ENCODE assay signal across 8 cellular contexts in genomic region chr9:129413537-129414376, GRCh38.
DNase-seq lines count a peak whose midpoint lies in the region; ATAC-seq and TF ChIP-seq lines count a peak whose summit lies in the region.

No MANE protein-coding gene starts in this region.

- H3K36me3 Mint-ChIP-seq in activated naive CD4-positive, alpha-beta T cell treated with anti-CD3 and anti-CD28 coated beads, Interleukin-2, amount 50 U/mL, for 24 hours, result peaks cover 2% of the 10 kb centered on the region

- peaks cover 7% of the 10 kb centered on the region for H3K9me3 Mint-ChIP-seq in activated naive CD4-positive, alpha-beta T cell treated with anti-CD3 and anti-CD28 coated beads, Interleukin-2, amount 50 U/mL, for 24 hours

- TF ChIP-seq CTCF in GM06990 (IDR thresholded peaks at IDR 0.05; ENCODE audit: insufficient read depth, low read length, poor library complexity, severe bottlenecking), result no peak

- no peaks in the 10 kb centered on the region for H3K27me3 ChIP-seq in GM06990 (replicated peaks; ENCODE audit: control insufficient read depth, insufficient read depth, low read length)

- H3K27ac ChIP-seq in SK-N-MC, result peak overlapping the region; percentile 96

- H3K36me3 ChIP-seq in GM06990 (ENCODE audit: control insufficient read depth, insufficient read depth, low read length) (no peaks in the 10 kb centered on the region), SK-N-MC (ENCODE audit: insufficient read depth, low read length) (no peaks in the 10 kb centered on the region)

- peak overlapping the region; percentile 89 for H3K4me3 Mint-ChIP-seq in activated naive CD4-positive, alpha-beta T cell treated with anti-CD3 and anti-CD28 coated beads, Interleukin-2, amount 50 U/mL, for 24 hours

- ATAC-seq in HG02588 (IDR thresholded peaks at IDR 0.05; ENCODE audit: unreplicated experiment), result peak; percentile 86

- no peaks in the 10 kb centered on the region for H3K9me3 ChIP-seq in SK-N-MC (ENCODE audit: low read depth, low read length)

- H3K4me3 ChIP-seq in GM06990 (replicated peaks; ENCODE audit: low read depth, low read length) (peak overlapping the region; percentile 69), SK-N-MC (peak overlapping the region; percentile 89)

- peak; percentile 96 for DNase-seq in GM06990 (ENCODE audit: extremely low read depth, insufficient read length)
- DNase-seq in NCI-H1092 (lab: John Stamatoyannopoulos, UW), result peak; percentile 96
- no peak for DNase-seq in SK-N-MC (ENCODE audit: low read depth, low spot score)
- DNase-seq in glomerular endothelial cell (ENCODE audit: extremely low read depth, low read depth, low spot score), result peak; percentile 51
- DNase-seq in nucleus accumbens (lab: John Stamatoyannopoulos, UW), result peak; percentile 63 to 98 (median 93)
- DNase-seq in superior temporal gyrus (ENCODE audit: extremely low spot score), result peak; percentile 96

- peak overlapping the region; percentile 97 for H3K9ac ChIP-seq in SK-N-MC (ENCODE audit: insufficient read length)

- no peaks in the 10 kb centered on the region for H3K27me3 Mint-ChIP-seq in activated naive CD4-positive, alpha-beta T cell treated with anti-CD3 and anti-CD28 coated beads, Interleukin-2, amount 50 U/mL, for 24 hours

- H3K27ac Mint-ChIP-seq in activated naive CD4-positive, alpha-beta T cell treated with anti-CD3 and anti-CD28 coated beads, Interleukin-2, amount 50 U/mL, for 24 hours, result peak overlapping the region; percentile 98

- peaks cover 18% of the 10 kb centered on the region for H3K4me1 Mint-ChIP-seq in activated naive CD4-positive, alpha-beta T cell treated with anti-CD3 and anti-CD28 coated beads, Interleukin-2, amount 50 U/mL, for 24 hours
